ENCODE assay signal across 22 cellular contexts in the genomic region with DNA sequence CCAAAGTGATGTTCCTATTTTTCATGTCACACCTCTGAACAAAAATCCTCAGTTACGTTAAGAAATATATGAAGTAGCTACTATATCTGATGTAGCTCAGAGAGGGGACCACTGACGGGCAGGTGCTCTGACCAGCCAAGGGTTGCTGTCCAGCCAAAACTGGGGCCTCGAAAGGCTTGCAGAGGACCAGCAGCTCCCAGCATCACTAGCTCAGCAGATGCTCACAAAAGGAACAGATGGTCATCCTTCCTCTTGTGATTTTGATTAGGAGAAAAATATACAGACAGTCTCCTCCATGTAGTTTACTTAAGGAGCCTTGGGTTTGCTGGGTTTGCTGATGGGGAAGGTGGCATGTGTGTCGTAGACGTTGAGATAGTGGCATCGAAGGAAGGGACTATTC.
"Had no signal": no experiment of that assay in that cellular context is flagged by ENCODE, and none has a peak within 500 bp of the region (broad histone marks: within the 10 kb centered on the region; RNA-seq: fewer than 3 reads in every experiment).

No MANE protein-coding gene starts in this region.

- H3K36me3 ChIP-seq: SJSA1 had no signal

- DNase-seq: Kasumi-1, MM.1S, NCI-H1048, NCI-H1105, NCI-H1417, NCI-H1436 treated with DMSO at 0.1 percent for 48 hours, NCI-H1694, NCI-H187 treated with DMSO at 0.1 percent for 48 hours, NCI-H2029 treated with DMSO at 0.1 percent for 48 hours, NCI-H2171 treated with DMSO at 0.1 percent for 48 hours, NCI-H345, NCI-H446 treated with DMSO at 0.1 percent for 48 hours, NCI-H510A treated with DMSO at 0.1 percent for 48 hours, NCI-H69, NCI-H774, Right ventricle myocardium superior, RPMI8226, SIG-M5 had no signal

- H3K4me3 ChIP-seq: K562, SJSA1, SK-N-MC had no signal

- H3K9me3 ChIP-seq: SJSA1 had no signal

- H3K27me3 ChIP-seq: SJSA1 had no signal

- H3K27ac ChIP-seq: KMS-11, SJSA1, SK-N-MC had no signal

- ATAC-seq: K562 had no signal

- H3K4me1 ChIP-seq: SJSA1 had no signal
